16 cellular contexts compared by ENCODE assay signal in genomic region chr16:16147316-16147999, GRCh38.
DNase-seq lines count a peak whose midpoint lies in the region; ATAC-seq and TF ChIP-seq lines count a peak whose summit lies in the region.
"Had no signal": no experiment of that assay in that cellular context is flagged by ENCODE, and none has a peak within 500 bp of the region (broad histone marks: within the 10 kb centered on the region; RNA-seq: fewer than 3 reads in every experiment).

No MANE protein-coding gene starts in this region.

- ATAC-seq in left ventricle myocardium superior = no peak
- ATAC-seq in heart left ventricle = no peak
- ATAC-seq: A549; CD8-positive, alpha-beta T cell had no signal

- no peaks in the 10 kb centered on the region for H3K79me2 ChIP-seq in neural progenitor cell (ENCODE audit: low read depth)

- no peaks in the 10 kb centered on the region for H3K9me3 ChIP-seq in heart left ventricle
- H3K9me3 ChIP-seq in esophagus muscularis mucosa = no peaks in the 10 kb centered on the region
- H3K9me3 ChIP-seq in neural progenitor cell (ENCODE audit: low read depth) = no peaks in the 10 kb centered on the region
- no peaks in the 10 kb centered on the region for H3K9me3 ChIP-seq in effector memory CD4-positive, alpha-beta T cell (ENCODE audit: control insufficient read depth, low read length)
- no peaks in the 10 kb centered on the region for H3K9me3 ChIP-seq in endodermal cell (ENCODE audit: control insufficient read depth, low read length)
- H3K9me3 ChIP-seq: A549 had no signal

- TF ChIP-seq CTCF in heart left ventricle (IDR thresholded peaks at IDR 0.05) = no peak
- no peak for TF ChIP-seq CTCF in esophagus muscularis mucosa (IDR thresholded peaks at IDR 0.05)
- no peak for TF ChIP-seq CTCF in neural progenitor cell (IDR thresholded peaks at IDR 0.05)
- TF ChIP-seq CTCF in Calu3 (IDR thresholded peaks at IDR 0.05; ENCODE audit: unreplicated experiment) = no peak
- TF ChIP-seq CTCF in endodermal cell (conservative IDR thresholded peaks at IDR 0.05) = no peak

- H3K4me3 ChIP-seq in heart left ventricle = no peak overlapping the region
- no peak overlapping the region for H3K4me3 ChIP-seq in esophagus muscularis mucosa
- H3K4me3 ChIP-seq in neural progenitor cell = no peak overlapping the region
- H3K4me3 ChIP-seq in effector memory CD4-positive, alpha-beta T cell (ENCODE audit: insufficient read depth, low read depth, low read length, poor library complexity, severe bottlenecking) = no peak overlapping the region
- no peak overlapping the region for H3K4me3 ChIP-seq in endodermal cell (ENCODE audit: low read length)
- H3K4me3 ChIP-seq: A549, GM23248, PC-9 had no signal

- H3K27me3 ChIP-seq in heart left ventricle (no peaks in the 10 kb centered on the region), esophagus muscularis mucosa (no peaks in the 10 kb centered on the region), neural progenitor cell (no peaks in the 10 kb centered on the region), endodermal cell (ENCODE audit: control insufficient read depth, insufficient read depth, low read length, poor library complexity, severe bottlenecking) (no peaks in the 10 kb centered on the region)
- H3K27me3 ChIP-seq in effector memory CD4-positive, alpha-beta T cell (replicated peaks; ENCODE audit: control insufficient read depth, insufficient read depth, low read length, poor library complexity, severe bottlenecking) = no peaks in the 10 kb centered on the region

- 88 to 92% (median 90%) methylated on average over 15 to 17 of the region's 17 CpGs for WGBS in heart left ventricle, 4 donors
- 83% methylated on average over 16 of the region's 17 CpGs for WGBS in esophagus muscularis mucosa
- 93 to 96% methylated on average over 9 to 17 of the region's 17 CpGs for WGBS in endodermal cell (ENCODE audit: insufficient coverage in 1 of 2, insufficient read length in 1 of 2), 2 experiments

- peak; percentile 9 for DNase-seq in left ventricle myocardium superior
- DNase-seq in heart left ventricle = no peak
- no peak for DNase-seq in esophagus muscularis mucosa (ENCODE audit: extremely low spot score)
- no peak for DNase-seq in neural progenitor cell (ENCODE audit: low spot score)
- DNase-seq in effector memory CD4-positive, alpha-beta T cell = no peak
- no peak for DNase-seq in Calu3
- no peak for DNase-seq in endodermal cell
- DNase-seq: CD8-positive, alpha-beta T cell; GM23248; NCI-H187 treated with DMSO at 0.1 percent for 48 hours; NCI-H2227 treated with DMSO at 0.1 percent for 48 hours; NCI-H510A treated with DMSO at 0.1 percent for 48 hours; NCI-H774; PC-9 had no signal

- BruUV-seq in Calu3 (replicated peaks; lab: Mats Ljungman, UMichigan) = no TSS peak

- TF ChIP-seq POLR2A in heart left ventricle (IDR thresholded peaks at IDR 0.05) (no peak), esophagus muscularis mucosa (IDR thresholded peaks at IDR 0.05; ENCODE audit: low read depth) (no peak)

- H3K4me3 Mint-ChIP-seq in neural progenitor cell (no peak overlapping the region), Calu3 (ENCODE audit: low read depth, unreplicated experiment) (no peak overlapping the region), endodermal cell (no peak overlapping the region)
- H3K4me3 Mint-ChIP-seq: CD8-positive, alpha-beta T cell had no signal

- H3K27ac ChIP-seq in heart left ventricle (no peak overlapping the region), esophagus muscularis mucosa (replicated peaks in 1 of 4) (peak overlapping the region; percentile 78 to 87 (median 82)), neural progenitor cell (no peak overlapping the region), endodermal cell (ENCODE audit: low read depth, low read length) (no peak overlapping the region)
- H3K27ac ChIP-seq in effector memory CD4-positive, alpha-beta T cell (ENCODE audit: insufficient read depth, low read length, poor library complexity, severe bottlenecking) = no peak overlapping the region
- H3K27ac ChIP-seq: A549, GM23248, KMS-11, PC-9 had no signal

- H3K9me3 Mint-ChIP-seq in neural progenitor cell (no peaks in the 10 kb centered on the region), Calu3 (ENCODE audit: low read depth, unreplicated experiment) (no peaks in the 10 kb centered on the region), endodermal cell (no peaks in the 10 kb centered on the region)
- H3K9me3 Mint-ChIP-seq: CD8-positive, alpha-beta T cell had no signal

- H3K4me1 Mint-ChIP-seq in neural progenitor cell = peaks cover 2% of the 10 kb centered on the region
- no peaks in the 10 kb centered on the region for H3K4me1 Mint-ChIP-seq in Calu3 (ENCODE audit: low read depth, unreplicated experiment)
- H3K4me1 Mint-ChIP-seq in endodermal cell = no peaks in the 10 kb centered on the region

- peaks cover 3% of the 10 kb centered on the region for H4K20me1 ChIP-seq in neural progenitor cell (ENCODE audit: low read depth)

- CTCF ChIA-PET in Calu3 (lab: Charles Lee) = no interaction called here

- intact Hi-C loops in left ventricle myocardium superior (cut with micrococcal nuclease) (no loop called here), heart left ventricle (cut with DNase I) (no loop called here), esophagus muscularis mucosa (cut with DNase I) (no loop called here), Calu3 (cut with micrococcal nuclease; ENCODE audit: unreplicated experiment) (no loop called here)

- H3F3A ChIP-seq in neural progenitor cell (ENCODE audit: low read depth) = no peaks in the 10 kb centered on the region

- no peak for TF ChIP-seq EP300 in esophagus muscularis mucosa (IDR thresholded peaks at IDR 0.05)

- H3K4me2 ChIP-seq in neural progenitor cell = no peak overlapping the region
- H3K4me2 ChIP-seq: A549, KMS-11, PC-9 had no signal

- H3K27me3 Mint-ChIP-seq in neural progenitor cell (ENCODE audit: insufficient read depth, low read depth) = peaks cover 14% of the 10 kb centered on the region
- no peaks in the 10 kb centered on the region for H3K27me3 Mint-ChIP-seq in Calu3 (ENCODE audit: unreplicated experiment)
- H3K27me3 Mint-ChIP-seq in endodermal cell (ENCODE audit: insufficient read depth) = no peaks in the 10 kb centered on the region

- H3K4me1 ChIP-seq in heart left ventricle (peaks cover 0 to 18% (median 6%) of the 10 kb centered on the region in 12 donors), esophagus muscularis mucosa (peaks cover 14 to 79% (median 69%) of the 10 kb centered on the region in 4 donors), neural progenitor cell (no peaks in the 10 kb centered on the region), endodermal cell (ENCODE audit: control insufficient read depth, insufficient read depth, low read length) (no peaks in the 10 kb centered on the region)
- H3K4me1 ChIP-seq in effector memory CD4-positive, alpha-beta T cell (ENCODE audit: control insufficient read depth, insufficient read depth, low read length, poor library complexity, severe bottlenecking) = no peaks in the 10 kb centered on the region

- H3K9ac ChIP-seq in neural progenitor cell (no peak overlapping the region), endodermal cell (ENCODE audit: extremely low read depth, low read length, poor library complexity, severe bottlenecking) (no peak overlapping the region)
- H3K9ac ChIP-seq: GM23248, KMS-11 had no signal

- H3K36me3 ChIP-seq in heart left ventricle (peaks cover 0 to 25% (median 5%) of the 10 kb centered on the region in 9 donors), esophagus muscularis mucosa (peaks cover 11 to 44% (median 21%) of the 10 kb centered on the region in 4 donors), neural progenitor cell (no peaks in the 10 kb centered on the region), endodermal cell (ENCODE audit: control insufficient read depth, insufficient read depth, low read length) (peaks cover 13% of the 10 kb centered on the region)
- peaks cover 19% of the 10 kb centered on the region for H3K36me3 ChIP-seq in effector memory CD4-positive, alpha-beta T cell (ENCODE audit: control insufficient read depth, insufficient read depth, low read length)

- H3K36me3 Mint-ChIP-seq in neural progenitor cell (no peaks in the 10 kb centered on the region), Calu3 (ENCODE audit: insufficient read depth, unreplicated experiment) (peaks cover 22% of the 10 kb centered on the region), endodermal cell (ENCODE audit: low read depth) (peaks cover 19% of the 10 kb centered on the region)

- H2AFZ ChIP-seq in neural progenitor cell (replicated peaks) = no peak overlapping the region
- H2AFZ ChIP-seq: GM23248, PC-9 had no signal

- H3K27ac Mint-ChIP-seq in neural progenitor cell (peak overlapping the region; percentile 78), Calu3 (ENCODE audit: unreplicated experiment) (no peak overlapping the region), endodermal cell (no peak overlapping the region)
- H3K27ac Mint-ChIP-seq: CD8-positive, alpha-beta T cell had no signal

Comparison
In these comparisons a context has a peak if more than half of its experiments do, and no peak if none do; other contexts are left out.
1. H3K27ac ChIP-seq: peak in esophagus muscularis mucosa (4 of 4); none in heart left ventricle (0 of 12), neural progenitor cell (single experiment), effector memory CD4-positive, alpha-beta T cell (single experiment) and endodermal cell (single experiment).